Comparison of ENCODE assay signal across 13 cellular contexts in genomic region chr2:134845719-134846118, GRCh38. TPM values are rescaled to one million over a fixed set of nuclear protein-coding genes. Genes with fewer than 3 reads are reported as not detected.
DNase-seq lines count a peak whose midpoint lies in the region; ATAC-seq and TF ChIP-seq lines count a peak whose summit lies in the region.
"Had no signal": no experiment of that assay in that cellular context is flagged by ENCODE, and none has a peak within 500 bp of the region (broad histone marks: within the 10 kb centered on the region; RNA-seq: fewer than 3 reads in every experiment).

No MANE protein-coding gene starts in this region.

- H3K79me2 ChIP-seq in H9 (ENCODE audit: insufficient read depth, low read length), result no peaks in the 10 kb centered on the region

- peak; percentile 39 for DNase-seq in AG08396 (ENCODE audit: low spot score)
- DNase-seq in HS-5 (ENCODE audit: low read depth), result peak; percentile 58
- DNase-seq in astrocyte of the hippocampus (ENCODE audit: low read depth, low spot score), result peak; percentile 79
- DNase-seq in kidney glomerular epithelial cell (lab: John Stamatoyannopoulos, UW), result peak; percentile 62
- DNase-seq in C1 segment of cervical spinal cord (lab: John Stamatoyannopoulos, UW), result no peak
- no peak for DNase-seq in H9
- no peak for DNase-seq in mucosa of descending colon
- DNase-seq in pons (ENCODE audit: low spot score), result no peak
- DNase-seq: T-helper 17 cell had no signal

- intact Hi-C loops in mucosa of descending colon (cut with DNase I, micrococcal nuclease), result no loop called here

- no peak overlapping the region for H3K27ac ChIP-seq in H9 (ENCODE audit: insufficient read length, low read depth, low read length)
- H3K27ac ChIP-seq: vagina had no signal

- no peaks in the 10 kb centered on the region for H3K79me1 ChIP-seq in H9 (ENCODE audit: insufficient read depth, low read depth, low read length, poor library complexity, severe bottlenecking)

- H4K91ac ChIP-seq in H9 (ENCODE audit: insufficient read length, low read depth, low read length), result no peak overlapping the region

- H2BK120ac ChIP-seq in H9 (ENCODE audit: low read depth, low read length, poor library complexity, severe bottlenecking), result no peak overlapping the region

- no peak overlapping the region for H3K14ac ChIP-seq in H9 (ENCODE audit: insufficient read depth, low read length)

- H3K9ac ChIP-seq in H9 (ENCODE audit: extremely low read depth, insufficient read length, low read length), result no peak overlapping the region

- no peak overlapping the region for H3K56ac ChIP-seq in H9 (ENCODE audit: insufficient read length, low read depth, low read length)

- no peak overlapping the region for H2BK15ac ChIP-seq in H9 (ENCODE audit: low read depth, low read length)

- H3K36me3 ChIP-seq in mucosa of descending colon (ENCODE audit: low read depth), result no peaks in the 10 kb centered on the region
- H3K36me3 ChIP-seq: vagina had no signal

- peaks cover 0 to 3% of the 10 kb centered on the region in 2 experiments; a peak in 2 of 4 replicates for H3K4me1 Mint-ChIP-seq in H9
- H3K4me1 Mint-ChIP-seq: activated T-helper 17 cell treated with anti-CD3 and anti-CD28 coated beads, Interleukin-2, amount 50 U/mL, for 72 hours; memory B cell had no signal

- H3K9me3 Mint-ChIP-seq in H9, result peaks cover 6 to 12% of the 10 kb centered on the region in 2 experiments; a peak in 4 of 5 replicates
- H3K9me3 Mint-ChIP-seq: activated T-helper 17 cell treated with anti-CD3 and anti-CD28 coated beads, Interleukin-2, amount 50 U/mL, for 72 hours had no signal

- no peak overlapping the region for H3K18ac ChIP-seq in H9 (ENCODE audit: insufficient read length, low read depth, low read length)

- H3T11ph ChIP-seq in H9 (ENCODE audit: low read length), result no peak overlapping the region

- H2BK20ac ChIP-seq in H9 (ENCODE audit: low read depth, low read length, poor library complexity, severe bottlenecking), result no peak overlapping the region

- H3K23me2 ChIP-seq in H9 (ENCODE audit: insufficient read length, low read depth, low read length, poor library complexity, severe bottlenecking), result no peaks in the 10 kb centered on the region

- H4K5ac ChIP-seq in H9 (ENCODE audit: insufficient read length, low read depth, low read length), result no peak overlapping the region

- H3K9me3 ChIP-seq in H9 (ENCODE audit: control insufficient read depth, low read depth, low read length), result no peaks in the 10 kb centered on the region
- no peaks in the 10 kb centered on the region for H3K9me3 ChIP-seq in mucosa of descending colon
- H3K9me3 ChIP-seq: vagina had no signal

- H3K36me3 Mint-ChIP-seq in H9 (ENCODE audit: insufficient read depth in 1 of 3, low read depth in 3 of 3), result no peaks in the 10 kb centered on the region

- no peak overlapping the region for H2AK5ac ChIP-seq in H9 (ENCODE audit: insufficient read length, low read length)

- H3K23ac ChIP-seq in H9 (ENCODE audit: insufficient read length, low read depth, low read length), result no peak overlapping the region

- peaks cover 3% of the 10 kb centered on the region for H3K27me3 Mint-ChIP-seq in H9 (ENCODE audit: low read depth)

- no peak overlapping the region for H2AFZ ChIP-seq in H9 (ENCODE audit: low read length)

- no peak overlapping the region for H3K4ac ChIP-seq in H9 (ENCODE audit: low read depth, low read length)

- TF ChIP-seq CTCF in H9 (conservative IDR thresholded peaks at IDR 0.05), result no peak
- TF ChIP-seq CTCF in mucosa of descending colon (IDR thresholded peaks at IDR 0.05), result no peak

- ATAC-seq in mucosa of descending colon, result no peak
- ATAC-seq: activated T-helper 17 cell treated with anti-CD3 and anti-CD28 coated beads, Interleukin-2, amount 50 U/mL, for 72 hours; T-helper 17 cell had no signal

- no peak overlapping the region for H3K27ac Mint-ChIP-seq in H9
- H3K27ac Mint-ChIP-seq: activated T-helper 17 cell treated with anti-CD3 and anti-CD28 coated beads, Interleukin-2, amount 50 U/mL, for 72 hours; memory B cell; T-helper 17 cell had no signal

- H3K4me1 ChIP-seq in H9 (ENCODE audit: insufficient read depth, low read length) (no peaks in the 10 kb centered on the region), mucosa of descending colon (ENCODE audit: low read depth) (no peaks in the 10 kb centered on the region)
- H3K4me1 ChIP-seq: vagina had no signal

- no peak overlapping the region for H3K4me2 ChIP-seq in H9 (ENCODE audit: insufficient read depth, insufficient read length, low read length)

- H3K4me3 Mint-ChIP-seq in H9, result no peak overlapping the region
- H3K4me3 Mint-ChIP-seq: activated T-helper 17 cell treated with anti-CD3 and anti-CD28 coated beads, Interleukin-2, amount 50 U/mL, for 72 hours; memory B cell; T-helper 17 cell had no signal

- no peak overlapping the region for H3K4me3 ChIP-seq in mucosa of descending colon
- H3K4me3 ChIP-seq: vagina had no signal

- no peak overlapping the region for H4K8ac ChIP-seq in H9 (replicated peaks; ENCODE audit: insufficient read length, low read depth, low read length)

- no peak overlapping the region for H2BK12ac ChIP-seq in H9 (ENCODE audit: insufficient read length, low read depth, low read length)

- no peak overlapping the region for H2BK5ac ChIP-seq in H9 (ENCODE audit: insufficient read length, low read length)

- no peaks in the 10 kb centered on the region for H3K27me3 ChIP-seq in H9 (ENCODE audit: insufficient read depth, low read length)
- H3K27me3 ChIP-seq: vagina had no signal

- no CpG with 5 or more reads among the region's 2 CpGs for WGBS in H9 (ENCODE audit: extremely low coverage, insufficient read length, low lambda C conversion rate)

- no peaks in the 10 kb centered on the region for H4K20me1 ChIP-seq in H9 (ENCODE audit: control insufficient read depth, insufficient read depth, insufficient read length)

RNA-seq across cellular contexts. Expression of gene ACMSD, which starts 7.3 kb away (rescaled TPM):
- not detected in 2 replicates for total RNA-seq in H9 (2021)
- not detected for total RNA-seq in mucosa of descending colon
- total RNA-seq: activated T-helper 17 cell treated with anti-CD3 and anti-CD28 coated beads, Interleukin-2, amount 50 U/mL, for 72 hours; omental fat pad; T-helper 17 cell; vagina had no signal

Comparison
In these comparisons a context has a peak if more than half of its experiments do, and no peak if none do; other contexts are left out.
1. DNase-seq: peak in AG08396 (single experiment), HS-5 (single experiment), astrocyte of the hippocampus (single experiment) and kidney glomerular epithelial cell (single experiment); none in C1 segment of cervical spinal cord (0 of 14), H9 (single experiment), mucosa of descending colon (0 of 3) and pons (single experiment).